12 cellular contexts compared by ENCODE assay signal in the genomic region with DNA sequence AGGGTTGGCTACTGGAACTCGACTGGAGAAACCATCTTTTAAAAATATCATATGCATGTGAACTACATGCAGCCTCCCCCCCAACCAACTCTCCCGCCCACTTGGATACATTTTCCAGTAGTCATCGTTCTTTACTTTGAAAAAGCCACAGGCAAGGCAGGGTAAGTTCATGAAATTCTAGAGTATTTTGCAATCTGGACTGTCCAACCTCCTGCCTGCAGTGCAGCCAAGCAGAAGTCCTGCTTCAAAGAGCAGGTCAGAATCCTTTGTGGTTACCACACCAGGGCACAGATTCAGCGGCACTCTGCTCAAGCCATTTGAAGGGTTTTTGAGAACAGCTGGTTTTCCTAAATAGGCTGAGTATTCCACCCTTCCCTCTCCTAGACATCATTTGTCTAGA. TPM values are rescaled to one million over a fixed set of nuclear protein-coding genes. Genes with fewer than 3 reads are reported as not detected.
DNase-seq lines count a peak whose midpoint lies in the region; ATAC-seq and TF ChIP-seq lines count a peak whose summit lies in the region.
"Had no signal": no experiment of that assay in that cellular context is flagged by ENCODE, and none has a peak within 500 bp of the region (broad histone marks: within the 10 kb centered on the region; RNA-seq: fewer than 3 reads in every experiment).

No MANE protein-coding gene starts in this region.

- H3K9me3 Mint-ChIP-seq in activated T-helper 2 cell treated with anti-CD3 and anti-CD28 coated beads, Interferon-gamma antibody, Interleukin-2, Interleukin-4, amounts not matched to agents 10 μg/mL and 5 μg/mL and 100 μg/mL, durations not matched to agents 14 hours and 24 hours and 36 hours = no peaks in the 10 kb centered on the region

- TF ChIP-seq CTCF in BJ (IDR thresholded peaks at IDR 0.05; ENCODE audit: insufficient read depth, low read depth, low read length) (no peak), breast epithelium (IDR thresholded peaks at IDR 0.05) (no peak)

- peaks cover 10% of the 10 kb centered on the region for H3K27me3 Mint-ChIP-seq in activated T-helper 2 cell treated with anti-CD3 and anti-CD28 coated beads, Interferon-gamma antibody, Interleukin-2, Interleukin-4, amounts not matched to agents 10 μg/mL and 5 μg/mL and 100 μg/mL, durations not matched to agents 14 hours and 24 hours and 36 hours (ENCODE audit: low read depth)
- peaks cover 49% of the 10 kb centered on the region for H3K27me3 Mint-ChIP-seq in T-helper 17 cell

- H3K4me1 ChIP-seq in breast epithelium = peaks cover 4 to 6% of the 10 kb centered on the region in 2 donors

- TF ChIP-seq POLR2A in breast epithelium (IDR thresholded peaks at IDR 0.05) = no peak

- no peak overlapping the region for H3K4me3 Mint-ChIP-seq in activated T-helper 2 cell treated with anti-CD3 and anti-CD28 coated beads, Interferon-gamma antibody, Interleukin-2, Interleukin-4, amounts not matched to agents 10 μg/mL and 5 μg/mL and 100 μg/mL, durations not matched to agents 14 hours and 24 hours and 36 hours (ENCODE audit: low read depth)
- H3K4me3 Mint-ChIP-seq in T-helper 17 cell = no peak overlapping the region

- no peak for ATAC-seq in HG02798 (IDR thresholded peaks at IDR 0.05; ENCODE audit: poor library complexity, unreplicated experiment)
- ATAC-seq in T-helper 17 cell = no peak

- intact Hi-C loops in breast epithelium (cut with DNase I; ENCODE audit: low total_unique reads) = no loop called here
- intact Hi-C loops in activated T-helper 2 cell treated with anti-CD3 and anti-CD28 coated beads, Interferon-gamma antibody, Interleukin-2, Interleukin-4, amounts not matched to agents 10 μg/mL and 5 μg/mL and 100 μg/mL, durations not matched to agents 14 hours and 24 hours and 36 hours (cut with micrococcal nuclease) = no loop called here

- DNase-seq in BJ (ENCODE audit: low read depth) (peak; percentile 71), MG63 (peak; percentile 94), breast epithelium (ENCODE audit: low spot score in 2 of 2) (peak in 1 of 2 donors; percentile 47), myocyte (ENCODE audit: low read depth) (peak; percentile 82), GM19240 (ENCODE audit: insufficient read length, low spot score) (no peak), T-helper 17 cell (no peak)
- DNase-seq in activated T-helper 2 cell treated with anti-CD3 and anti-CD28 coated beads, Interferon-gamma antibody, Interleukin-2, Interleukin-4, amounts not matched to agents 10 μg/mL and 5 μg/mL and 100 μg/mL, durations not matched to agents 14 hours and 24 hours and 36 hours (ENCODE audit: low spot score) = no peak
- DNase-seq: activated CD4-positive, alpha-beta T cell treated with anti-CD3 and anti-CD28 coated beads for 4 hours; NCI-H510A; stimulated activated CD4-positive, alpha-beta T cell treated with anti-CD3 and anti-CD28 coated beads, Interleukin-2, amount 100 ng/mL, for 24 hours had no signal

- H3K27me3 ChIP-seq in BJ (ENCODE audit: control insufficient read depth, insufficient read depth, low read length) (peaks cover 1% of the 10 kb centered on the region), MG63 (no peaks in the 10 kb centered on the region), breast epithelium (no peaks in the 10 kb centered on the region)
- H3K27me3 ChIP-seq: cardiac muscle cell had no signal

- H3K27ac Mint-ChIP-seq in activated T-helper 2 cell treated with anti-CD3 and anti-CD28 coated beads, Interferon-gamma antibody, Interleukin-2, Interleukin-4, amounts not matched to agents 10 μg/mL and 5 μg/mL and 100 μg/mL, durations not matched to agents 14 hours and 24 hours and 36 hours = no peak overlapping the region
- no peak overlapping the region for H3K27ac Mint-ChIP-seq in T-helper 17 cell

- CTCF ChIA-PET in BJ (lab: Yijun Ruan, JAX) = interaction anchor here (0.8 to 6.4 kb wide), 3 partner anchors 9 to 14 kb away, joined by 3 to 50 read pairs (median 26); a partner anchor contains a TSS

- POLR2A ChIA-PET in BJ (lab: Charles Lee) = no interaction called here

- H3K36me3 Mint-ChIP-seq in activated T-helper 2 cell treated with anti-CD3 and anti-CD28 coated beads, Interferon-gamma antibody, Interleukin-2, Interleukin-4, amounts not matched to agents 10 μg/mL and 5 μg/mL and 100 μg/mL, durations not matched to agents 14 hours and 24 hours and 36 hours (ENCODE audit: low read depth) = no peaks in the 10 kb centered on the region
- no peaks in the 10 kb centered on the region for H3K36me3 Mint-ChIP-seq in T-helper 17 cell (ENCODE audit: low read depth)

- H3K4me1 Mint-ChIP-seq in activated T-helper 2 cell treated with anti-CD3 and anti-CD28 coated beads, Interferon-gamma antibody, Interleukin-2, Interleukin-4, amounts not matched to agents 10 μg/mL and 5 μg/mL and 100 μg/mL, durations not matched to agents 14 hours and 24 hours and 36 hours (ENCODE audit: low read depth) = no peaks in the 10 kb centered on the region
- no peaks in the 10 kb centered on the region for H3K4me1 Mint-ChIP-seq in T-helper 17 cell

- H3K27ac ChIP-seq in breast epithelium = peak overlapping the region; percentile 64 to 66
- H3K27ac ChIP-seq: cardiac muscle cell had no signal

- H3K4me3 ChIP-seq in BJ (ENCODE audit: low read depth, low read length) = no peak overlapping the region
- H3K4me3 ChIP-seq in MG63 = no peak overlapping the region
- no peak overlapping the region for H3K4me3 ChIP-seq in breast epithelium
- H3K4me3 ChIP-seq: cardiac muscle cell had no signal

- H3K36me3 ChIP-seq in BJ (ENCODE audit: control insufficient read depth, insufficient read depth, low read length) (no peaks in the 10 kb centered on the region), MG63 (no peaks in the 10 kb centered on the region), breast epithelium (no peaks in the 10 kb centered on the region)
- H3K36me3 ChIP-seq: cardiac muscle cell had no signal

- no peaks in the 10 kb centered on the region for H3K9me3 ChIP-seq in MG63
- no peaks in the 10 kb centered on the region for H3K9me3 ChIP-seq in breast epithelium
- no peaks in the 10 kb centered on the region for H3K9me3 ChIP-seq in T-helper 17 cell (ENCODE audit: control insufficient read depth, low read length, poor library complexity, severe bottlenecking)

RNA-seq across cellular contexts. Expression of a gene that starts 12.1 kb away (rescaled TPM):
- not detected in 2 replicates for polyA plus RNA-seq in BJ (2011; rRNA removed)
- polyA minus RNA-seq in BJ (2011; rRNA and poly(A)+ RNA removed) = not detected in 2 replicates
- not detected in 2 replicates for total RNA-seq in MG63 (2014; rRNA removed; shearing (Covaris generic); ENCODE audit: low replicate concordance)
- 10 to 100 TPM in 2 of 3 donors, not detected in 1; 18.7 to 32.5 TPM for total RNA-seq in breast epithelium
- total RNA-seq in myocyte = not detected in 2 replicates
- not detected for polyA plus RNA-seq in myocyte (2012)
- not detected in 2 replicates for total RNA-seq in activated T-helper 2 cell treated with anti-CD3 and anti-CD28 coated beads, Interferon-gamma antibody, Interleukin-2, Interleukin-4, amounts not matched to agents 10 μg/mL and 5 μg/mL and 100 μg/mL, durations not matched to agents 14 hours and 24 hours and 36 hours
- total RNA-seq in T-helper 17 cell = not detected
- total RNA-seq: cardiac muscle cell had no signal
- polyA plus RNA-seq: cardiac muscle cell had no signal

Comparison
In these comparisons a context has a peak if more than half of its experiments do, and no peak if none do; other contexts are left out.
1. DNase-seq: peak in BJ (single experiment), MG63 (single experiment) and myocyte (single experiment); none in activated T-helper 2 cell treated with anti-CD3 and anti-CD28 coated beads, Interferon-gamma antibody, Interleukin-2, Interleukin-4, amounts not matched to agents 10 μg/mL and 5 μg/mL and 100 μg/mL, durations not matched to agents 14 hours and 24 hours and 36 hours (single experiment), GM19240 (single experiment) and T-helper 17 cell (0 of 3).